ENCODE assay signal across 20 cellular contexts in the genomic region with DNA sequence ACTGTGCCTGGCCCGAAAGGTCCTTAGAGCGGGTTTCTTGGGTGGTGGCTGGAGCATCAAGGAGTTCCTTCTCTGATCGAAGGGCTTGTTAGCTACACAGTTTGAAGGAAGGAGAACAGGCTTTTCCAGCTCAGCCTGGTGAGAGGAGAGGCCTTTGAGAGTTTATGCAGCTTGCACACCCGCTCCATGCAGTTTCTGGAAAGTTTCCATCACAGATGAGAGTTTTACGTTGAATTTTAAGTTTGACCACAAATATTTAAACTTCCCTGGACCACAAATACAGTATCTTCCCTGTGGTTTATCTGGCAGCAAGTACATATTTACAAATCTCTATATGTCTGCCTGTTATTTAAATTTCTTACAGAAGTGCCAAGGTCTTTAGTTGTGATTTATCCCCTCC. TPM values are rescaled to one million over a fixed set of nuclear protein-coding genes. Genes with fewer than 3 reads are reported as not detected.
DNase-seq lines count a peak whose midpoint lies in the region; ATAC-seq, FAIRE-seq and TF ChIP-seq lines count a peak whose summit lies in the region.
"Had no signal": no experiment of that assay in that cellular context is flagged by ENCODE, and none has a peak within 500 bp of the region (broad histone marks: within the 10 kb centered on the region; RNA-seq: fewer than 3 reads in every experiment).

No MANE protein-coding gene starts in this region.

- no peaks in the 10 kb centered on the region for H3K36me3 ChIP-seq in kidney (ENCODE audit: control insufficient read depth in 1 of 2, insufficient read depth in 2 of 2, low read length in 2 of 2)
- H3K36me3 ChIP-seq: left ventricle myocardium inferior had no signal

- H3K9ac ChIP-seq in kidney (ENCODE audit: low read length in 2 of 2), result no peak overlapping the region
- H3K9ac ChIP-seq: BLaER1 had no signal

- DNase-seq in HCEC 1CT (peak; percentile 53), amniotic epithelial cell (ENCODE audit: low read depth) (peak; percentile 96), fibroblast of the conjunctiva (ENCODE audit: low read depth) (peak; percentile 21), skeletal muscle cell (ENCODE audit: low read depth) (peak; percentile 69), kidney (no peak)
- DNase-seq: activated CD4-positive, alpha-beta T cell treated with anti-CD3 and anti-CD28 coated beads, Interleukin-2, amount 50 U/mL, for 1 hour; activated naive CD8-positive, alpha-beta T cell treated with anti-CD3 and anti-CD28 coated beads, Interleukin-2, amount 50 U/mL, for 24 hours; activated T-cell treated with anti-CD3 and anti-CD28 coated beads, Interleukin-2, amount 50 U/mL, for 4 hours; DMS53; erythroblast; left ventricle myocardium inferior; NCI-H1694 treated with DMSO at 0.1 percent for 48 hours; NCI-H446; OCI-M1; retina had no signal

- H3K4me3 ChIP-seq in skeletal muscle cell (ENCODE audit: low read depth, low read length) (no peak overlapping the region), kidney (ENCODE audit: low read length in 2 of 2) (no peak overlapping the region)
- H3K4me3 ChIP-seq: BLaER1, coronary artery, left ventricle myocardium inferior had no signal

- intact Hi-C loops in kidney (cut with DNase I), result no loop called here

- ATAC-seq in HG02938 (IDR thresholded peaks at IDR 0.05; ENCODE audit: unreplicated experiment), result no peak
- ATAC-seq in HG03025 (IDR thresholded peaks at IDR 0.05; ENCODE audit: low FRiP score, unreplicated experiment), result no peak
- ATAC-seq: activated naive CD8-positive, alpha-beta T cell treated with anti-CD3 and anti-CD28 coated beads, Interleukin-2, amount 50 U/mL, for 24 hours; activated T-cell treated with anti-CD3 and anti-CD28 coated beads, Interleukin-2, amount 50 U/mL, for 4 hours; SK-N-SH treated with all-trans-retinoic acid at 6 μM for 48 hours had no signal

- no peak for TF ChIP-seq CTCF in kidney (IDR thresholded peaks at IDR 0.05; ENCODE audit: borderline replicate concordance, extremely low read depth, insufficient read depth)

- FAIRE-seq in kidney (lab: Jason Lieb, UNC), result no peak

- H3K4me1 ChIP-seq in kidney (ENCODE audit: control insufficient read depth in 1 of 2, insufficient read depth in 1 of 2, low read depth in 1 of 2, low read length in 2 of 2), result peaks cover 3 to 7% of the 10 kb centered on the region in 2 donors

- H3K27ac ChIP-seq in kidney (ENCODE audit: low read depth in 2 of 2, low read length in 2 of 2), result no peak overlapping the region
- H3K27ac ChIP-seq: BLaER1, coronary artery, left ventricle myocardium inferior had no signal

- no peaks in the 10 kb centered on the region for H3K9me3 ChIP-seq in kidney (ENCODE audit: control insufficient read depth in 1 of 2, low read length in 2 of 2)
- H3K9me3 ChIP-seq: BLaER1, left ventricle myocardium inferior had no signal

RNA-seq across cellular contexts. Expression of a gene that starts 56.8 kb away (rescaled TPM):
- 13.0 TPM for total RNA-seq in kidney
- polyA plus RNA-seq in kidney (ENCODE audit: insufficient read depth, low read depth, low replicate concordance), result 2.7 TPM
